Comparison of ENCODE assay signal across 26 cellular contexts in the genomic region with DNA sequence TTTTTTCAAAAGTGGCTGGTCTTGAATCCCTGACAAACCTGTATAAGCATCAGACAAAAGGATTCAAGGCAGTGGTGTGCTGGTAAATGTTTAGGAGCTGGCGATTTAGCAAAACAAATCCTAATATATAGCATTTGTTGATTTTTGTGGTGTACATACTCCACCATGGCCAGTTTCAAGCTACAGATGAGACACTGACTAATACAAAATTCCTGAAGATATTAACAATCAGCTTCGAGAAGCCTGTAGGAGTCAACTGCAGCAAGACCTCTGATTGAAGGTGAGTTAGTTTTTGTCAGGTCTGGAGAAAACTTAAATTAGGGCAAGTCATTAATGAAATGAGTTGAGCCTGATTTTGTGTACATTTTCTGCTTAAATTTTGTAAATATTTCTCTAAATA. TPM values are rescaled to one million over a fixed set of nuclear protein-coding genes. Genes with fewer than 3 reads are reported as not detected.
"Had no signal": no experiment of that assay in that cellular context is flagged by ENCODE, and none has a peak within 500 bp of the region (broad histone marks: within the 10 kb centered on the region; RNA-seq: fewer than 3 reads in every experiment).

No MANE protein-coding gene starts in this region.

- H3K27ac Mint-ChIP-seq: activated B cell treated with CpG ODN at 0.5 μM for 24 hours; activated CD4-positive, alpha-beta T cell treated with anti-CD3 and anti-CD28 coated beads for 36 hours; activated naive CD8-positive, alpha-beta T cell treated with anti-CD3 and anti-CD28 coated beads for 36 hours; brain; effector memory CD8-positive, alpha-beta T cell; T-helper 1 cell treated with Interleukin-12 subunit alpha and Interleukin-12 subunit beta and Interleukin-4 antibody, amounts not matched to agents 30 μg/mL and 1 μg/mL, for 36 hours had no signal

- H3K4me3 ChIP-seq: dorsolateral prefrontal cortex, esophagus muscularis mucosa, heart right ventricle, mucosa of descending colon, sigmoid colon, spleen, testis, uterus had no signal

- H3K4me1 ChIP-seq: esophagus muscularis mucosa, heart right ventricle, sigmoid colon, spleen, testis, uterus had no signal

- H3K27ac ChIP-seq: dorsolateral prefrontal cortex, esophagus muscularis mucosa, heart right ventricle, sigmoid colon, spleen, testis, uterus had no signal

- H3K36me3 ChIP-seq: esophagus muscularis mucosa, heart right ventricle, sigmoid colon, spleen, uterus had no signal

- H3K27me3 ChIP-seq: dorsolateral prefrontal cortex, esophagus muscularis mucosa, heart right ventricle, sigmoid colon, spleen, testis, uterus had no signal

- H3K4me1 Mint-ChIP-seq: activated B cell treated with CpG ODN at 0.5 μM for 24 hours; activated CD4-positive, alpha-beta T cell treated with anti-CD3 and anti-CD28 coated beads for 36 hours; activated naive CD8-positive, alpha-beta T cell treated with anti-CD3 and anti-CD28 coated beads for 36 hours; brain had no signal

- H3K9me3 ChIP-seq: esophagus muscularis mucosa, heart right ventricle, mucosa of descending colon, sigmoid colon, spleen, testis, uterus had no signal

- H3K27me3 Mint-ChIP-seq: activated B cell treated with CpG ODN at 0.5 μM for 24 hours; activated CD4-positive, alpha-beta T cell treated with anti-CD3 and anti-CD28 coated beads for 36 hours; activated naive CD8-positive, alpha-beta T cell treated with anti-CD3 and anti-CD28 coated beads for 36 hours; brain; effector memory CD8-positive, alpha-beta T cell had no signal

- H3K4me3 Mint-ChIP-seq: activated B cell treated with CpG ODN at 0.5 μM for 24 hours; activated CD4-positive, alpha-beta T cell treated with anti-CD3 and anti-CD28 coated beads for 36 hours; activated naive CD8-positive, alpha-beta T cell treated with anti-CD3 and anti-CD28 coated beads for 36 hours; brain; effector memory CD8-positive, alpha-beta T cell; T-helper 1 cell treated with Interleukin-12 subunit alpha and Interleukin-12 subunit beta and Interleukin-4 antibody, amounts not matched to agents 30 μg/mL and 1 μg/mL, for 36 hours had no signal

- H3K36me3 Mint-ChIP-seq: activated naive CD8-positive, alpha-beta T cell treated with anti-CD3 and anti-CD28 coated beads for 36 hours; brain had no signal

- DNase-seq: activated B cell treated with CpG ODN at 0.5 μM for 24 hours; activated CD4-positive, alpha-beta T cell treated with anti-CD3 and anti-CD28 coated beads for 36 hours; activated CD4-positive, alpha-beta T cell treated with anti-CD3 and anti-CD28 coated beads, Interleukin-2, amount 50 U/mL, for 48 hours; activated naive CD4-positive, alpha-beta T cell treated with Interleukin-2 at 50 U/mL for 16 hours; activated naive CD8-positive, alpha-beta T cell treated with anti-CD3 and anti-CD28 coated beads for 36 hours; activated T-cell treated with anti-CD3 and anti-CD28 coated beads, Interleukin-2, amount 50 U/mL, for 48 hours; amygdala; central memory CD4-positive, alpha-beta T cell; dorsolateral prefrontal cortex; effector memory CD8-positive, alpha-beta T cell; heart right ventricle; left colon; mesendoderm; mucosa of descending colon; occipital lobe; sigmoid colon; spleen; stimulated activated CD4-positive, alpha-beta T cell treated with anti-CD3 and anti-CD28 coated beads, Interleukin-4, amount 100 ng/mL, for 1 hour; stimulated activated naive CD4-positive, alpha-beta T cell; testis; uterus had no signal

- H3K9me3 Mint-ChIP-seq: activated B cell treated with CpG ODN at 0.5 μM for 24 hours; activated naive CD8-positive, alpha-beta T cell treated with anti-CD3 and anti-CD28 coated beads for 36 hours; brain; effector memory CD8-positive, alpha-beta T cell; T-helper 1 cell treated with Interleukin-12 subunit alpha and Interleukin-12 subunit beta and Interleukin-4 antibody, amounts not matched to agents 30 μg/mL and 1 μg/mL, for 36 hours had no signal

- ATAC-seq: activated CD4-positive, alpha-beta T cell treated with anti-CD3 and anti-CD28 coated beads for 36 hours; effector memory CD8-positive, alpha-beta T cell; heart right ventricle; left colon; mucosa of descending colon had no signal

RNA-seq across cellular contexts. Expression of a gene that starts 6.7 kb away (rescaled TPM):
- total RNA-seq: activated B cell treated with CpG ODN at 0.5 μM for 24 hours; activated CD4-positive, alpha-beta T cell treated with anti-CD3 and anti-CD28 coated beads for 36 hours; activated CD8-positive, alpha-beta memory T cell treated with anti-CD3 and anti-CD28 coated beads for 36 hours; activated naive CD8-positive, alpha-beta T cell treated with anti-CD3 and anti-CD28 coated beads for 36 hours; dorsolateral prefrontal cortex; endothelial cell of umbilical vein; esophagus muscularis mucosa; left colon; mucosa of descending colon; occipital lobe; sigmoid colon; spleen; testis; uterus had no signal
